In genomic region chr2:230795856-230796255, GRCh38 we compare ENCODE assay signal across 14 cellular contexts.
DNase-seq lines count a peak whose midpoint lies in the region; ATAC-seq and TF ChIP-seq lines count a peak whose summit lies in the region.
"Had no signal": no experiment of that assay in that cellular context is flagged by ENCODE, and none has a peak within 500 bp of the region (broad histone marks: within the 10 kb centered on the region; RNA-seq: fewer than 3 reads in every experiment).

No MANE protein-coding gene starts in this region.

- H3K9me3 ChIP-seq in T-helper 17 cell (ENCODE audit: control insufficient read depth, low read length, poor library complexity, severe bottlenecking) = no peaks in the 10 kb centered on the region
- no peaks in the 10 kb centered on the region for H3K9me3 ChIP-seq in heart right ventricle
- H3K9me3 ChIP-seq: upper lobe of left lung had no signal

- H3K36me3 ChIP-seq in heart right ventricle (peaks cover 0 to 62% (median 14%) of the 10 kb centered on the region in 9 donors), rectal smooth muscle tissue (ENCODE audit: control insufficient read depth, insufficient read depth, low read length) (peaks cover 10% of the 10 kb centered on the region)

- no peak overlapping the region for H3K27ac Mint-ChIP-seq in T-helper 17 cell

- 59 to 62% methylated on average over 4 of the region's 4 CpGs for WGBS in heart right ventricle, 2 donors

- no peak overlapping the region for H3K9ac ChIP-seq in rectal smooth muscle tissue (ENCODE audit: low read length)

- H3K4me3 ChIP-seq in AG10803 (ENCODE audit: low read length) = no peak overlapping the region
- H3K4me3 ChIP-seq in heart right ventricle = no peak overlapping the region
- H3K4me3 ChIP-seq in rectal smooth muscle tissue (ENCODE audit: low read length) = no peak overlapping the region
- H3K4me3 ChIP-seq: upper lobe of left lung had no signal

- H3K4me1 ChIP-seq in heart right ventricle (peaks cover 0 to 81% (median 54%) of the 10 kb centered on the region in 9 donors), rectal smooth muscle tissue (ENCODE audit: control insufficient read depth, insufficient read depth, low read length) (peaks cover 39% of the 10 kb centered on the region)

- H3K27me3 ChIP-seq in heart right ventricle (no peaks in the 10 kb centered on the region), rectal smooth muscle tissue (ENCODE audit: control insufficient read depth, insufficient read depth, low read length) (no peaks in the 10 kb centered on the region)
- H3K27me3 ChIP-seq: upper lobe of left lung had no signal

- intact Hi-C loops in heart right ventricle (cut with DNase I) (loop anchor here (2.0 to 10.0 kb wide), 4 partner anchors 79 to 84 kb away; partner anchors contain the start of gene CAB39 (in 9 of the 10)), posterior cingulate gyrus (cut with DNase I) (loop anchor here (5.0 kb wide), 1 partner anchor 84 kb away; the partner anchor contains the start of gene CAB39)

- DNase-seq in AG10803 (ENCODE audit: low read depth) (peak; percentile 84), T-helper 17 cell (no peak), heart right ventricle (peak in 1 of 2 donors; percentile 55), kidney tubule cell (ENCODE audit: low spot score) (no peak), posterior cingulate gyrus (no peak)
- DNase-seq: activated CD8-positive, alpha-beta memory T cell treated with anti-CD3 and anti-CD28 coated beads, Interleukin-2, amount 50 U/mL, for 4 hours; activated naive CD8-positive, alpha-beta T cell treated with anti-CD3 and anti-CD28 coated beads, Interleukin-2, amount 10 ng/mL, durations not matched to agents 7 days and 5 days; naive thymus-derived CD8-positive, alpha-beta T cell; NCI-H1417; NCI-H526; upper lobe of left lung had no signal

- H3K36me3 Mint-ChIP-seq in T-helper 17 cell (ENCODE audit: low read depth) = peaks cover 12% of the 10 kb centered on the region

- H3K27me3 Mint-ChIP-seq in T-helper 17 cell = no peaks in the 10 kb centered on the region
- H3K27me3 Mint-ChIP-seq: activated naive CD8-positive, alpha-beta T cell treated with anti-CD3 and anti-CD28 coated beads, Interleukin-2, amount 10 ng/mL, durations not matched to agents 7 days and 5 days; naive thymus-derived CD8-positive, alpha-beta T cell had no signal

- H3K4me1 Mint-ChIP-seq in T-helper 17 cell = peaks cover 38% of the 10 kb centered on the region

- H3K27ac ChIP-seq in heart right ventricle = peak overlapping the region in 5 of 10 donors; percentile 12 to 86 (median 39)
- H3K27ac ChIP-seq in rectal smooth muscle tissue (ENCODE audit: low read depth, low read length) = peak overlapping the region; percentile 40

- H3K4me3 Mint-ChIP-seq in T-helper 17 cell = peak overlapping the region; percentile 25
- H3K4me3 Mint-ChIP-seq: activated naive CD8-positive, alpha-beta T cell treated with anti-CD3 and anti-CD28 coated beads, Interleukin-2, amount 10 ng/mL, durations not matched to agents 7 days and 5 days had no signal

- no peak for ATAC-seq in T-helper 17 cell
- peak in 6 of 8 donors; percentile 13 to 54 (median 35) for ATAC-seq in heart right ventricle
- ATAC-seq in HG02840 (IDR thresholded peaks at IDR 0.05; ENCODE audit: low FRiP score, unreplicated experiment) = no peak
- ATAC-seq in GM21526 (IDR thresholded peaks at IDR 0.05; ENCODE audit: low FRiP score, unreplicated experiment) = no peak
- ATAC-seq: naive thymus-derived CD8-positive, alpha-beta T cell had no signal

- no peak for TF ChIP-seq CTCF in AG10803 (conservative IDR thresholded peaks at IDR 0.05; ENCODE audit: low read length)
- no peak for TF ChIP-seq CTCF in heart right ventricle (IDR thresholded peaks at IDR 0.05)

Comparison
In these comparisons a context has a peak if more than half of its experiments do, and no peak if none do; other contexts are left out.
1. ATAC-seq: peak in heart right ventricle (6 of 8); none in T-helper 17 cell (single experiment), HG02840 (single experiment) and GM21526 (single experiment).